ENCODE assay signal across 16 cellular contexts in the genomic region with DNA sequence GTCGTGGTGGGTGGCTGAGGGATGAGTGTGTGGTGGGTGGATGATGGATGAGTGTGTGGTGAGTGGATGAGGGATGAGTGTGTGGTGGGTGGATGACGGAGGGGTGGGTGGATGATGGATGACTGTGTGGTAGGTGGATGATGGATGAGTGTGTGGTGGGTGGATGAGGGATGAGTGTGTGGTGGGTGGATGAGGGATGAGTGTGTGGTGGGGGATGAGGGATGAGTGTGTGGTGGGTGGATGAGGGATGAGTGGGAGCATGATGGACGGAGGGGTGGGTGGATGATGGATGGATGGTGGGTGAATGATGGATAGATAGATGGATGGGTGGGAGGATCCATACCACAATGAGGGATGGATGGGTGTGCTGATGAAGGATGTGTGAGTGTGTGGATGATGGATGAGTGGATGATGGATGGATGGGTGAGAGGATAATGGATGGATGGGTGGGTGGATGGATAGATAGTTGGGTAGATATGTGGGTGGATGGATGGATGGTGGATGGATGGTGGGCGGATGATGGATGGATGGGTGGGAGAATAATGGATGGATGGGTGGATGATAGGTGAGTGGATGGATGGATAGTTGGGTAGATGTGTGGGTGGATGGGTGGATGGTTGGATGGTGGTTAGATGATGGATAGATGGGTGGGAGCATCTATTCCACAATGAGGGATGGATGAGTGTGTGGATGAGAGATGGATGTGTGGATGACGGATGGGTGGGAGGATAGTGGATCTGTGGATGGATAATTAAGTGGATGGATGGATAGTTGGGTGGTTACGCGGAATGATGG.
"Had no signal": no experiment of that assay in that cellular context is flagged by ENCODE, and none has a peak within 500 bp of the region (broad histone marks: within the 10 kb centered on the region; RNA-seq: fewer than 3 reads in every experiment).

No MANE protein-coding gene starts in this region.

- DNase-seq: activated CD4-positive, alpha-beta T cell treated with anti-CD3 and anti-CD28 coated beads, Interleukin-2, amount 50 U/mL, for 48 hours; activated CD4-positive, CD25-positive, alpha-beta regulatory T cell treated with anti-CD3 and anti-CD28 coated beads, Interleukin-2, amount 50 U/mL, for 72 hours; activated CD8-positive, alpha-beta memory T cell treated with anti-CD3 and anti-CD28 coated beads, Interleukin-2, amount 50 U/mL, for 48 hours; activated gamma-delta T cell treated with Interleukin-2 at 50 U/mL for 16 hours; activated naive CD8-positive, alpha-beta T cell treated with anti-CD3 and anti-CD28 coated beads, Interleukin-2, amount 10 ng/mL, durations not matched to agents 7 days and 5 days; brain microvascular endothelial cell; cerebellar nuclear complex; gastrocnemius medialis; mammary epithelial cell; naive B cell; posterior cingulate gyrus; retina; thyroid gland; uterus had no signal

- H3K27ac ChIP-seq: brain microvascular endothelial cell, gastrocnemius medialis, thyroid gland, uterus had no signal

- H3K4me3 ChIP-seq: gastrocnemius medialis, thyroid gland, uterus had no signal

- H3K4me1 ChIP-seq: gastrocnemius medialis, thyroid gland, uterus had no signal

- H3K9me3 ChIP-seq: gastrocnemius medialis, neutrophil, thyroid gland, uterus had no signal

- H3K27me3 ChIP-seq: brain microvascular endothelial cell, gastrocnemius medialis, neutrophil, thyroid gland, uterus had no signal

- H3K36me3 ChIP-seq: brain microvascular endothelial cell, thyroid gland, uterus had no signal

- FAIRE-seq: islet of Langerhans had no signal
